In genomic region chr4:94407846-94408245, GRCh38 we compare ENCODE assay signal across 1 cellular context.
TF ChIP-seq lines count a peak whose summit lies in the region.

No MANE protein-coding gene starts in this region.

TF ChIP-seq in IMR-90, 13 proteins besides CTCF, POLR2A, EP300 and RAD21:
- TF ChIP-seq MAZ (IDR thresholded peaks at IDR 0.05; ENCODE audit: borderline replicate concordance, low read depth, low read length), result no peak
- TF ChIP-seq RFX5 (IDR thresholded peaks at IDR 0.05; ENCODE audit: low read depth, low read length), result no peak
- no peak for TF ChIP-seq USF2 (IDR thresholded peaks at IDR 0.05; ENCODE audit: low read depth, low read length)
- no peak for TF ChIP-seq MAFK (IDR thresholded peaks at IDR 0.05; ENCODE audit: low read depth, low read length)
- TF ChIP-seq CEBPB (IDR thresholded peaks at IDR 0.05; ENCODE audit: low read depth, low read length), result no peak
- TF ChIP-seq FOS (IDR thresholded peaks at IDR 0.05; ENCODE audit: low read depth, low read length), result no peak
- no peak for TF ChIP-seq NFE2L2 (IDR thresholded peaks at IDR 0.05; ENCODE audit: low read depth, low read length)
- no peak for TF ChIP-seq CHD1 (IDR thresholded peaks at IDR 0.05; ENCODE audit: low read depth, low read length)
- no peak for TF ChIP-seq BHLHE40 (IDR thresholded peaks at IDR 0.05; ENCODE audit: low read depth, low read length)
- TF ChIP-seq RCOR1 (IDR thresholded peaks at IDR 0.05; ENCODE audit: insufficient replicate concordance, low read length), result no peak
- no peak for TF ChIP-seq MXI1 (IDR thresholded peaks at IDR 0.05; ENCODE audit: borderline replicate concordance, low read depth, low read length)
- TF ChIP-seq SMC3 (IDR thresholded peaks at IDR 0.05; ENCODE audit: low read depth, low read length), result no peak
- no peak for TF ChIP-seq ELK1 (IDR thresholded peaks at IDR 0.05; ENCODE audit: borderline replicate concordance, low read depth, low read length)
